Comparison of ENCODE assay signal across 16 cellular contexts in genomic region chr16:27111486-27111885, GRCh38. TPM values are rescaled to one million over a fixed set of nuclear protein-coding genes. Genes with fewer than 3 reads are reported as not detected.
A peak's percentile ranks its signal among the peaks of the same experiment; 100 is the strongest.
DNase-seq lines count a peak whose midpoint lies in the region; ATAC-seq and TF ChIP-seq lines count a peak whose summit lies in the region.
"Had no signal": no experiment of that assay in that cellular context is flagged by ENCODE, and none has a peak within 500 bp of the region (broad histone marks: within the 10 kb centered on the region; RNA-seq: fewer than 3 reads in every experiment).

No MANE protein-coding gene starts in this region.

- WGBS in mesendoderm (ENCODE audit: extremely low coverage, insufficient coverage, low lambda C conversion rate) = no CpG with 5 or more reads among the region's 7 CpGs
- WGBS in heart right ventricle, 2 donors = 79 to 80% methylated on average over 6 to 7 of the region's 7 CpGs

- no peak overlapping the region for H3K4me3 Mint-ChIP-seq in CD8-positive, alpha-beta memory T cell

- peak; percentile 61 for DNase-seq in activated effector memory CD4-positive, alpha-beta T cell treated with anti-CD3 and anti-CD28 coated beads, Interleukin-2, amount 50 U/mL, for 16 hours
- no peak for DNase-seq in activated effector memory CD4-positive, alpha-beta T cell treated with Interleukin-2 at 50 U/mL for 16 hours
- peak; percentile 53 for DNase-seq in OCI-LY7 (ENCODE audit: low spot score)
- DNase-seq in mesendoderm = peak; percentile 53
- no peak for DNase-seq in CD8-positive, alpha-beta memory T cell
- DNase-seq in heart right ventricle = no peak
- DNase-seq: ACHN, BE2C, DMS79, H9, NCI-H446, SIG-M5, SW 1271 had no signal

- H3K4me3 ChIP-seq in OCI-LY7 (ENCODE audit: low read depth, low read length, poor library complexity, severe bottlenecking) (no peak overlapping the region), mesendoderm (ENCODE audit: low read length) (no peak overlapping the region), heart right ventricle (no peak overlapping the region)
- H3K4me3 ChIP-seq in CD8-positive, alpha-beta memory T cell (ENCODE audit: low read length) = no peak overlapping the region

- H2BK120ac ChIP-seq in mesendoderm (ENCODE audit: low read depth, low read length) = no peak overlapping the region

- H3K9me3 ChIP-seq in OCI-LY7 (ENCODE audit: low read length) (no peaks in the 10 kb centered on the region), heart right ventricle (peaks cover 0 to 5% (median 0%) of the 10 kb centered on the region in 11 donors)
- no peaks in the 10 kb centered on the region for H3K9me3 ChIP-seq in CD8-positive, alpha-beta memory T cell (ENCODE audit: low read length)
- H3K9me3 ChIP-seq: BE2C had no signal

- H4K5ac ChIP-seq in mesendoderm (ENCODE audit: low read length) = no peak overlapping the region

- H2AFZ ChIP-seq in OCI-LY7 (ENCODE audit: low read length) = no peak overlapping the region

- H3K27ac ChIP-seq in OCI-LY7 (ENCODE audit: low read depth, low read length, poor library complexity, severe bottlenecking) = no peak overlapping the region
- H3K27ac ChIP-seq in mesendoderm (ENCODE audit: low read depth, low read length) = no peak overlapping the region
- H3K27ac ChIP-seq in CD8-positive, alpha-beta memory T cell (ENCODE audit: low read depth, low read length) = no peak overlapping the region
- H3K27ac ChIP-seq in heart right ventricle = no peak overlapping the region

- CTCF ChIA-PET in OCI-LY7 (lab: Charles Lee; ENCODE audit: unreplicated experiment) = interaction anchor here (0.6 kb wide), 1 partner anchor 565 kb away, joined by 3 read pairs; no protein-coding TSS in a partner anchor
- CTCF ChIA-PET in CD8-positive, alpha-beta memory T cell (lab: Charles Lee) = interaction anchor here (1.8 kb wide), 1 partner anchor 10 kb away, joined by 4 read pairs; no protein-coding TSS in a partner anchor

- no peak overlapping the region for H3K4me2 ChIP-seq in OCI-LY7 (ENCODE audit: low read length)
- H3K4me2 ChIP-seq in mesendoderm (ENCODE audit: low read length) = no peak overlapping the region

- no peak overlapping the region for H3K9ac ChIP-seq in mesendoderm (ENCODE audit: low read length)

- ATAC-seq in GM21447 (IDR thresholded peaks at IDR 0.05; ENCODE audit: unreplicated experiment) = no peak
- no peak for ATAC-seq in heart right ventricle

- TF ChIP-seq CTCF in OCI-LY7 (conservative IDR thresholded peaks at IDR 0.05; ENCODE audit: low read length) (peak; percentile 61; the same call in 1 of the 2 replicates), heart right ventricle (IDR thresholded peaks at IDR 0.05) (no peak)

- POLR2A ChIA-PET in OCI-LY7 (lab: Charles Lee) = interaction anchor here (0.5 to 0.7 kb wide), 2 partner anchors 344 to 870 kb away, joined by 3 to 5 read pairs; no protein-coding TSS in a partner anchor
- POLR2A ChIA-PET in CD8-positive, alpha-beta memory T cell (lab: Charles Lee) = interaction anchor here (0.7 kb wide), 1 partner anchor 54 kb away, joined by 4 read pairs; no protein-coding TSS in a partner anchor

- no peaks in the 10 kb centered on the region for H3K36me3 Mint-ChIP-seq in CD8-positive, alpha-beta memory T cell

- peaks cover 2 to 6% of the 10 kb centered on the region in 2 donors for H3K27me3 Mint-ChIP-seq in CD8-positive, alpha-beta memory T cell

- H2AK5ac ChIP-seq in mesendoderm (ENCODE audit: low read length) = no peak overlapping the region

- no peak overlapping the region for H2BK15ac ChIP-seq in mesendoderm (replicated peaks; ENCODE audit: low read depth)

- H3K36me3 ChIP-seq in OCI-LY7 (ENCODE audit: insufficient read depth, low read length) (no peaks in the 10 kb centered on the region), mesendoderm (ENCODE audit: control insufficient read depth, insufficient read depth, low read length) (no peaks in the 10 kb centered on the region), heart right ventricle (no peaks in the 10 kb centered on the region)
- no peaks in the 10 kb centered on the region for H3K36me3 ChIP-seq in CD8-positive, alpha-beta memory T cell (ENCODE audit: insufficient read depth, low read length)
- H3K36me3 ChIP-seq: BE2C had no signal

- H3K9me2 ChIP-seq in OCI-LY7 (ENCODE audit: insufficient read depth, low read length) = no peaks in the 10 kb centered on the region

- no peak overlapping the region for H3K56ac ChIP-seq in mesendoderm (ENCODE audit: low read length)

- intact Hi-C loops in OCI-LY7 (cut with micrococcal nuclease; ENCODE audit: unreplicated experiment) (loop anchor here (5.0 kb wide), 1 partner anchor 256 kb away; no protein-coding TSS in a partner anchor), heart right ventricle (cut with DNase I) (loop anchor here in 3 of 10 donors (5.0 to 10.0 kb wide), 2 partner anchors 1274 to 1287 kb away; no protein-coding TSS in a partner anchor)

- no TSS peak for BruUV-seq in OCI-LY7 (replicated peaks; lab: Mats Ljungman, UMichigan)

- no peaks in the 10 kb centered on the region for H4K20me1 ChIP-seq in OCI-LY7 (ENCODE audit: insufficient read depth, low read length)

- H3K9me3 Mint-ChIP-seq in CD8-positive, alpha-beta memory T cell = peaks cover 0 to 6% (median 3%) of the 10 kb centered on the region in 5 donors

- peaks cover 0 to 13% (median 7%) of the 10 kb centered on the region in 3 donors for H3K4me1 Mint-ChIP-seq in CD8-positive, alpha-beta memory T cell

- no peak overlapping the region for H2BK5ac ChIP-seq in mesendoderm (ENCODE audit: low read length)

- no peaks in the 10 kb centered on the region for H3K79me1 ChIP-seq in mesendoderm (ENCODE audit: low read length)

- no peak overlapping the region for H3K18ac ChIP-seq in mesendoderm (ENCODE audit: low read length)

- no peak overlapping the region for H3K23ac ChIP-seq in mesendoderm (ENCODE audit: low read length)

- no peak overlapping the region for H3K4ac ChIP-seq in mesendoderm (ENCODE audit: low read depth, low read length)

- no peaks in the 10 kb centered on the region for H3K79me2 ChIP-seq in OCI-LY7 (ENCODE audit: insufficient read depth, low read depth, low read length)
- H3K79me2 ChIP-seq in mesendoderm (ENCODE audit: control insufficient read depth, insufficient read depth, low read length) = no peaks in the 10 kb centered on the region

- no peaks in the 10 kb centered on the region for H3K27me3 ChIP-seq in mesendoderm (ENCODE audit: insufficient read depth, low read length, poor library complexity)
- no peaks in the 10 kb centered on the region for H3K27me3 ChIP-seq in CD8-positive, alpha-beta memory T cell (ENCODE audit: insufficient read depth, low read length, poor library complexity, severe bottlenecking)
- peaks cover 0 to 35% (median 11%) of the 10 kb centered on the region in 7 donors for H3K27me3 ChIP-seq in heart right ventricle
- H3K27me3 ChIP-seq: BE2C had no signal

- no peak overlapping the region for H4K8ac ChIP-seq in mesendoderm (ENCODE audit: low read depth, low read length)

- H3K4me1 ChIP-seq in OCI-LY7 (ENCODE audit: insufficient read depth, low read length, poor library complexity, severe bottlenecking) (peaks cover 30% of the 10 kb centered on the region), mesendoderm (ENCODE audit: control insufficient read depth, low read depth, low read length) (no peaks in the 10 kb centered on the region), heart right ventricle (peaks cover 0 to 12% (median 8%) of the 10 kb centered on the region in 9 donors)
- peaks cover 8% of the 10 kb centered on the region for H3K4me1 ChIP-seq in CD8-positive, alpha-beta memory T cell (ENCODE audit: insufficient read depth, low read length)
- H3K4me1 ChIP-seq: BE2C had no signal

- H3K27ac Mint-ChIP-seq in CD8-positive, alpha-beta memory T cell = peak overlapping the region in 3 of 8 donors; percentile 19 to 78 (median 36)
- H3K27ac Mint-ChIP-seq: H9 had no signal

RNA-seq across cellular contexts. Expression of gene C16orf82, which starts 44.8 kb away (rescaled TPM):
- not detected in 2 replicates for total RNA-seq in OCI-LY7 (2014; rRNA removed; shearing (Covaris generic))
- total RNA-seq in OCI-LY7 (2022) (not detected in 2 replicates), heart right ventricle (not detected)
- polyA plus RNA-seq in mesendoderm (2013, experiment 1 of 2) = not detected
- polyA plus RNA-seq in mesendoderm (2013, experiment 2 of 2) = not detected
- not detected for total RNA-seq in CD8-positive, alpha-beta memory T cell
- polyA plus RNA-seq in CD8-positive, alpha-beta memory T cell = not detected
- polyA plus RNA-seq in heart right ventricle = not detected
- total RNA-seq: G401, H9, HT-29 had no signal

Comparison
In these comparisons a context has a peak if more than half of its experiments do, and no peak if none do; other contexts are left out.
1. DNase-seq: peak in activated effector memory CD4-positive, alpha-beta T cell treated with anti-CD3 and anti-CD28 coated beads, Interleukin-2, amount 50 U/mL, for 16 hours (single experiment), OCI-LY7 (single experiment) and mesendoderm (single experiment); none in activated effector memory CD4-positive, alpha-beta T cell treated with Interleukin-2 at 50 U/mL for 16 hours (single experiment), CD8-positive, alpha-beta memory T cell (0 of 5) and heart right ventricle (0 of 2).